ENCODE assay signal across 1 cellular context in genomic region chr7:21428642-21428941, GRCh38.
TF ChIP-seq lines count a peak whose summit lies in the region.

No MANE protein-coding gene starts in this region.

TF ChIP-seq in H1, 55 proteins besides CTCF, POLR2A, EP300 and RAD21:
- TF ChIP-seq ASH2L (IDR thresholded peaks at IDR 0.05; ENCODE audit: low read length) (peak; percentile 10), RFX5 (IDR thresholded peaks at IDR 0.05; ENCODE audit: borderline replicate concordance, low read depth, low read length) (no peak), KDM4A (IDR thresholded peaks at IDR 0.05; ENCODE audit: low read depth, low read length, severe bottlenecking) (peak; percentile 15), USF2 (IDR thresholded peaks at IDR 0.05; ENCODE audit: low read length) (no peak)
